Comparison of ENCODE assay signal across 8 cellular contexts in the genomic region with DNA sequence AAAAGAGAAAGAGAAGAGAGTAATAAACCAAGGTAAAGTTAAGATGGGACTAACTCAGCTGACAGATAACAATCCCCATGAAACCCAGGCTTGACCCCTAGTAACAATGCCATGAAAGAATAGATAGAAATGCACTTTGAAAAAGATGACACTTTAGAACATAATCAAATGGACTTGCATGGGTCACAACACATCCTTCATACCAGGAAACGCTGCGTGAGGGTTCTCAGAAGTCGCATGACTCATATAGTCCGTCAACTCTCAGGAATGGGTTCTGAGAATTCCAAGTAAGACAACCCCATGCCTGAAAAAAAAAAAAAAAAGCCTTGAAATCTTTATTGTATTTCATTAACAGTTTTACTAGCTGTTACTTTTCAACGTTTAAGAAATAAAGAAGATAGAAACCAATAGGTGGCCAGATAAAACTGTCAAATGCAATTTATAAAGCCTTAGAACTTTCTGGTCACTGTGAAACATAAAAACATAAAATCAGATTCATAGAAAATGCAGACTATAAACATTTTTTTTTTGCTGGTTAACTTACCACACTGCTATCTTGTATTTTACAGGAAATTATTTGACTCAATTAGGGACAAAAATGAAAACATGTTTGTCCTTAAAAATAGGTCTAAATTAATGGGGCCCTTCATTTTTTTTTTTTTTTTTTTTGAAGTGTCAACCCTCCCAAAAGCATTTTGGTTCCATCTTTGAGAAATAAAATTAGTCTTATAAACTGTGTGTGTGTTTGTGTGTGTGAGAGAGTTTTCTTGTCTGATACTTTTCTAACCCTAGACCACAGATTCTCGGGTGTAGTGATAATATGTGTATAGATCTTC.
DNase-seq lines count a peak whose midpoint lies in the region; ATAC-seq and TF ChIP-seq lines count a peak whose summit lies in the region.

No MANE protein-coding gene starts in this region.

- in situ Hi-C loops in astrocyte of the spinal cord (cut with HindIII; ENCODE audit: low sequenced_read_pairs): no loop called here
- in situ Hi-C loops in GM13977 (cut with MboI; ENCODE audit: low pct_unique_long_range_greater_than_20kb, low sequenced_read_pairs, unreplicated experiment): no loop called here

- peak; percentile 19 for DNase-seq in 8988T
- peak; percentile 63 for DNase-seq in LNCaP clone FGC (ENCODE audit: low read depth)
- peak; percentile 98 for DNase-seq in astrocyte of the spinal cord (ENCODE audit: low read depth, low spot score)
- DNase-seq in lung (ENCODE audit: low spot score): peak; percentile 34
- DNase-seq in GM13977 (ENCODE audit: low spot score): no peak
- DNase-seq in NCI-H1048 (lab: John Stamatoyannopoulos, UW): no peak

- no peak for TF ChIP-seq CTCF in LNCaP clone FGC (IDR thresholded peaks at IDR 0.05; ENCODE audit: control insufficient read depth, extremely low read depth, insufficient read depth)
- no peak for TF ChIP-seq CTCF in astrocyte of the spinal cord (IDR thresholded peaks at IDR 0.05; ENCODE audit: low read depth, low read length)
- no peak for TF ChIP-seq CTCF in lung (IDR thresholded peaks at IDR 0.05; ENCODE audit: control extremely low read depth, extremely low read depth)
- no peak for TF ChIP-seq CTCF in GM13977 (IDR thresholded peaks at IDR 0.05; ENCODE audit: extremely low read depth, insufficient read depth, missing control alignments)

- no peaks in the 10 kb centered on the region for H3K4me1 ChIP-seq in lung (ENCODE audit: control insufficient read depth in 2 of 2, insufficient read depth in 2 of 2, low read length in 2 of 2)

- no peaks in the 10 kb centered on the region for H3K36me3 ChIP-seq in lung (ENCODE audit: control insufficient read depth in 2 of 2, insufficient read depth in 2 of 2, low read length in 2 of 2)

- no peaks in the 10 kb centered on the region for H3K9me3 ChIP-seq in lung (ENCODE audit: control insufficient read depth in 2 of 2, insufficient read depth in 1 of 2, low read length in 1 of 2)

- H3K27me3 ChIP-seq in lung (ENCODE audit: control insufficient read depth, insufficient read depth): no peaks in the 10 kb centered on the region

- WGBS in lung, 2 donors: 52 to 61% methylated on average over 6 of the region's 6 CpGs

- peak overlapping the region in 1 of 2 donors; percentile 77 for H3K27ac ChIP-seq in lung (ENCODE audit: low read depth in 1 of 2, low read length in 1 of 2)

- peak overlapping the region; percentile 3; the same call in 1 of the 2 replicates for H3K4me3 ChIP-seq in LNCaP clone FGC (ENCODE audit: low read depth, low read length)
- no peak overlapping the region for H3K4me3 ChIP-seq in astrocyte of the spinal cord (ENCODE audit: low read depth, low read length)
- H3K4me3 ChIP-seq in lung: no peak overlapping the region

- peak; percentile 85 for ATAC-seq in lung (ENCODE audit: insufficient read depth, low FRiP score)
- ATAC-seq in GM18873 (IDR thresholded peaks at IDR 0.05; ENCODE audit: low FRiP score, unreplicated experiment): no peak
- ATAC-seq in GM18502 (IDR thresholded peaks at IDR 0.05; ENCODE audit: poor library complexity, unreplicated experiment): no peak

Comparison
In these comparisons a context has a peak if more than half of its experiments do, and no peak if none do; other contexts are left out.
1. DNase-seq: peak in 8988T (single experiment), LNCaP clone FGC (single experiment), astrocyte of the spinal cord (single experiment) and lung (single experiment); none in GM13977 (single experiment) and NCI-H1048 (single experiment).